ENCODE assay signal across 8 cellular contexts in the genomic region with DNA sequence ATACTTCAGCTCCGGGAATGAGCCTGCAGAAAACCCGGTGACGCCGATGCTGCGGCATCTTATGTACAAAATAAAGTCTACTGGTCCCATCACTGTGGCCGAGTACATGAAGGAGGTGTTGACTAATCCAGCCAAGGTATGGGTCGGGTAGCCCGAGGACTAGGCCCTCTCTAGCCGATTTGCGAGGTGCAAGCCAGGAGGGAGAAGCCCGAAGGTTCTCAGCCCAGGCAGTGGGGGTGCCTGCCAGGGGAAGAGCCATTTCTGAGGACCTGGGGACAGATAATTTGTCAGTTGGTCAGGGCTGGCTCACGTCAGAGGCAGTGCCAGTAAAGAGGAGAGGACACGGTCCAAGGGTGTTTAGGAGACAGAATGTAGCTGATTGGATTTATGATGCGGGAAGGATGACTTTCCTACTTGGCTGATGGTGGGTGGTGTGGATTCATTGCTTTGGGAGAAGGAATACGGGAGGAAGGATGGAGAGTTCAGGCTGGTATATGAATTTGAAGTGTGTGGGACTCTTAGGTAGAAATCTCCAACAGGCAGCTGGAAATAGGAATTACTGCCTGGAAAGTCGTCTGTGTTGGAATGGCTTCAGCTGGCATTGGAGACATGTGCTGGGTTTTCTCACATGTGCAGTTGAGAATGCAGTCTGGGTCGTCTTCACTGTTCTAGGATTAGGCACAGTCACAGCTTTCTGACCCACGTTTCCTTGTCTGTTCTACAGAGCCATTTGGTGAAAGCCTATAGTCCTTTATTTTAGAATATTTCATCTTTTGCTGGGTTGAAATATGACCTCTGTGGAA. TPM values are rescaled to one million over a fixed set of nuclear protein-coding genes. Genes with fewer than 3 reads are reported as not detected.
DNase-seq lines count a peak whose midpoint lies in the region; ATAC-seq and TF ChIP-seq lines count a peak whose summit lies in the region.

No MANE protein-coding gene starts in this region.

- H2AFZ ChIP-seq in KMS-11 (ENCODE audit: low read depth): peak overlapping the region; percentile 91

- peak overlapping the region; percentile 69 for H3K9ac ChIP-seq in KMS-11

- H3K27me3 ChIP-seq in KMS-11 (ENCODE audit: insufficient read depth, low read depth) (no peaks in the 10 kb centered on the region), layer of hippocampus (ENCODE audit: control insufficient read depth, insufficient read depth, low read length) (no peaks in the 10 kb centered on the region), thoracic aorta (replicated peaks; ENCODE audit: insufficient read depth) (no peaks in the 10 kb centered on the region)

- peak overlapping the region; percentile 82 for H3K4me2 ChIP-seq in KMS-11

- H3K79me2 ChIP-seq in KMS-11 (ENCODE audit: insufficient read depth, low read depth): peaks cover 77% of the 10 kb centered on the region

- H3K4me1 ChIP-seq in KMS-11 (ENCODE audit: low read depth, poor library complexity, severe bottlenecking) (peaks cover 29% of the 10 kb centered on the region), thoracic aorta (ENCODE audit: control insufficient read depth in 1 of 2, low read depth in 2 of 2) (peaks cover 20 to 42% of the 10 kb centered on the region in 2 donors)

- no peak for TF ChIP-seq CTCF in KMS-11 (conservative IDR thresholded peaks at IDR 0.05; ENCODE audit: low read depth, low read length)
- TF ChIP-seq CTCF in thoracic aorta (IDR thresholded peaks at IDR 0.05): no peak

- H3K36me3 ChIP-seq in KMS-11 (ENCODE audit: insufficient read depth): peaks cover 15% of the 10 kb centered on the region; the same call in 1 of the 2 replicates
- H3K36me3 ChIP-seq in thoracic aorta: no peaks in the 10 kb centered on the region

- H4K20me1 ChIP-seq in KMS-11 (ENCODE audit: insufficient read depth): no peaks in the 10 kb centered on the region

- peak; percentile 47 for ATAC-seq in thoracic aorta (ENCODE audit: insufficient number of reproducible peaks, low FRiP score, low read depth)
- no peak for ATAC-seq in HG02840 (IDR thresholded peaks at IDR 0.05; ENCODE audit: low FRiP score, unreplicated experiment)

- H3K27ac ChIP-seq in KMS-11: peak overlapping the region; percentile 61
- H3K27ac ChIP-seq in layer of hippocampus (ENCODE audit: low read depth, low read length): peak overlapping the region; percentile 87
- H3K27ac ChIP-seq in thoracic aorta: peak overlapping the region; percentile 92 to 96

- H3K4me3 ChIP-seq in KMS-11 (IDR thresholded peaks at IDR 0.05; ENCODE audit: insufficient read depth, low read depth, low read length) (peak overlapping the region; percentile 98), thoracic aorta (peak overlapping the region; percentile 99)

- no peaks in the 10 kb centered on the region for H3K9me3 ChIP-seq in thoracic aorta

- in situ Hi-C loops in T47D (cut with HindIII; ENCODE audit: low pct_unique_long_range_greater_than_20kb, low sequenced_read_pairs): no loop called here

- peak; percentile 4 for DNase-seq in NK-92 treated with Interleukin-12 subunit alpha and Interleukin-12 subunit beta, amount 100 ng/mL, for 24 hours (lab: John Stamatoyannopoulos, UW)
- DNase-seq in NK-92 (lab: John Stamatoyannopoulos, UW; ENCODE audit: unreplicated experiment) (no peak), T47D (ENCODE audit: low read depth in 1 of 2, low spot score in 1 of 2) (peak; percentile 4 to 7), thoracic aorta (ENCODE audit: low spot score) (no peak), T-helper 9 cell (no peak)

RNA-seq across cellular contexts. Expression of a gene that starts 0.9 kb away (rescaled TPM):
- 10 to 100 TPM; 15.2 to 22.3 TPM for total RNA-seq in thoracic aorta

RNA-seq across cellular contexts. Expression of a gene that starts 0.9 kb away (rescaled TPM):
- total RNA-seq in thoracic aorta: 10 to 100 TPM; 17.3 to 38.2 TPM

RNA-seq across cellular contexts. Expression of a gene that starts 36.0 kb away (rescaled TPM):
- total RNA-seq in thoracic aorta: 10 to 100 TPM; 13.7 to 25.5 TPM

RNA-seq across cellular contexts. Expression of a gene that starts 43.9 kb away (rescaled TPM):
- not detected for total RNA-seq in thoracic aorta

Comparison
In these comparisons a context has a peak if more than half of its experiments do, and no peak if none do; other contexts are left out.
1. DNase-seq: peak in NK-92 treated with Interleukin-12 subunit alpha and Interleukin-12 subunit beta, amount 100 ng/mL, for 24 hours (single experiment) and T47D (2 of 2); none in NK-92 (single experiment), thoracic aorta (single experiment) and T-helper 9 cell (single experiment).
2. Peak in every context shown above with its lines, with median percentiles within 50 percentile points of each other: H3K27ac ChIP-seq.